24 cellular contexts compared by ENCODE assay signal in genomic region chrX:117568238-117568637, GRCh38.
"Had no signal": no experiment of that assay in that cellular context is flagged by ENCODE, and none has a peak within 500 bp of the region (broad histone marks: within the 10 kb centered on the region; RNA-seq: fewer than 3 reads in every experiment).

No MANE protein-coding gene starts in this region.

- DNase-seq: IMR-90, Karpas-422, KG1, MV-4-11, NCI-H1048, NCI-H1105, NCI-H1417, NCI-H1436 treated with DMSO at 0.1 percent for 48 hours, NCI-H1694, NCI-H187 treated with DMSO at 0.1 percent for 48 hours, NCI-H2029 treated with DMSO at 0.1 percent for 48 hours, NCI-H2107, NCI-H2227 treated with DMSO at 0.1 percent for 48 hours, NCI-H524, NCI-H526 treated with DMSO at 0.1 percent for 48 hours, NCI-H748 treated with DMSO at 0.1 percent for 48 hours, Right ventricle myocardium superior, RPMI8226, SIG-M5 had no signal

- H3K27ac ChIP-seq: HL-60, SJSA1, SK-N-MC had no signal

- H3K27me3 ChIP-seq: SJSA1 had no signal

- FAIRE-seq: HTR-8/SVneo, RCC 7860 had no signal

- H3K36me3 ChIP-seq: SJSA1 had no signal

- H3K4me3 ChIP-seq: SJSA1, SK-N-MC had no signal

- H3K4me1 ChIP-seq: SJSA1 had no signal

- H3K9me3 ChIP-seq: SJSA1 had no signal
